10 cellular contexts compared by ENCODE assay signal in genomic region chr7:133139350-133139749, GRCh38. TPM values are rescaled to one million over a fixed set of nuclear protein-coding genes. Genes with fewer than 3 reads are reported as not detected.
DNase-seq lines count a peak whose midpoint lies in the region; ATAC-seq and TF ChIP-seq lines count a peak whose summit lies in the region.
"Had no signal": no experiment of that assay in that cellular context is flagged by ENCODE, and none has a peak within 500 bp of the region (broad histone marks: within the 10 kb centered on the region; RNA-seq: fewer than 3 reads in every experiment).

No MANE protein-coding gene starts in this region.

- no peak overlapping the region for H3K23ac ChIP-seq in IMR-90 (ENCODE audit: low read depth, low read length)

- no peaks in the 10 kb centered on the region for H3K36me3 ChIP-seq in IMR-90 (ENCODE audit: control insufficient read depth, insufficient read depth, low read length)

- H3K4ac ChIP-seq in IMR-90 (ENCODE audit: low read depth, low read length), result no peak overlapping the region

- H3K9me3 ChIP-seq in IMR-90 (ENCODE audit: control insufficient read depth, insufficient read depth, low read length), result no peaks in the 10 kb centered on the region

- BruUV-seq in IMR-90 (replicated peaks; lab: Mats Ljungman, UMichigan), result no TSS peak

- H4K91ac ChIP-seq in IMR-90 (ENCODE audit: insufficient read depth, low read depth, low read length), result no peak overlapping the region

- no peaks in the 10 kb centered on the region for H3K4me1 ChIP-seq in IMR-90 (ENCODE audit: control insufficient read depth, insufficient read depth, low read length)

- CTCF ChIA-PET in IMR-90 (lab: Yijun Ruan, JAX), result no interaction called here

- intact Hi-C loops in IMR-90 (cut with micrococcal nuclease), result no loop called here

- H3K14ac ChIP-seq in IMR-90 (replicated peaks; ENCODE audit: low read depth, low read length), result no peak overlapping the region

- H2BK5ac ChIP-seq in IMR-90 (ENCODE audit: low read depth, low read length, poor library complexity, severe bottlenecking), result no peak overlapping the region

- no peak overlapping the region for H2BK120ac ChIP-seq in IMR-90 (ENCODE audit: low read depth, low read length)

- no peak overlapping the region for H4K8ac ChIP-seq in IMR-90 (ENCODE audit: low read depth in 2 of 2, low read length in 2 of 2)

- DNase-seq in DMS53 treated with DMSO at 0.1 percent for 48 hours (lab: John Stamatoyannopoulos, UW; ENCODE audit: unreplicated experiment) (peak; percentile 35), IMR-90 (peak; percentile 49), astrocyte of the hippocampus (ENCODE audit: low read depth, low spot score) (peak; percentile 69), kidney tubule cell (ENCODE audit: low spot score) (peak; percentile 46), NCI-H2196 (lab: John Stamatoyannopoulos, UW; ENCODE audit: unreplicated experiment) (no peak), COLO668 (lab: John Stamatoyannopoulos, UW; ENCODE audit: unreplicated experiment) (no peak), NOMO-1 treated with DMSO at 0.1 percent for 48 hours (lab: John Stamatoyannopoulos, UW; ENCODE audit: unreplicated experiment) (no peak), G401 (ENCODE audit: low spot score) (no peak)
- DNase-seq: activated CD4-positive, alpha-beta T cell treated with anti-CD3 and anti-CD28 coated beads, Interleukin-2, amount 10 ng/mL, durations not matched to agents 24 days and 14 days; stimulated activated CD4-positive, alpha-beta T cell treated with anti-CD3 and anti-CD28 coated beads, Interleukin-15, amount 100 ng/mL, for 24 hours had no signal

- POLR2A ChIA-PET in IMR-90 (lab: Charles Lee; ENCODE audit: unreplicated experiment), result no interaction called here

- peak; percentile 19; the same call in 1 of the 2 replicates for TF ChIP-seq CTCF in IMR-90 (conservative IDR thresholded peaks at IDR 0.05; ENCODE audit: low read depth, low read length)

- H2AFZ ChIP-seq in IMR-90 (replicated peaks; ENCODE audit: low read length, poor library complexity), result peak overlapping the region; percentile 36

- H3K9me1 ChIP-seq in IMR-90 (ENCODE audit: insufficient read depth, low read length), result no peaks in the 10 kb centered on the region

- TF ChIP-seq RAD21 in IMR-90 (IDR thresholded peaks at IDR 0.05; ENCODE audit: low read length), result peak; percentile 13; the same call in 1 of the 2 replicates

- WGBS in IMR-90 (ENCODE audit: extremely low coverage in 2 of 2, insufficient read length in 1 of 2), 2 experiments, result 48% methylated on average over 2 of the region's 4 CpGs; no CpG with 5 or more reads in 1 of the 2 experiments

- dilution Hi-C loops in IMR-90 (cut with HindIII; ENCODE audit: low sequenced_read_pairs, unreplicated experiment), result no loop called here

- H3K9ac ChIP-seq in IMR-90 (ENCODE audit: low read depth, low read length), result no peak overlapping the region

- H2AK5ac ChIP-seq in IMR-90 (ENCODE audit: low read depth, low read length), result no peak overlapping the region

- H4K5ac ChIP-seq in IMR-90 (ENCODE audit: low read depth, low read length), result no peak overlapping the region

- no peak for TF ChIP-seq POLR2A in IMR-90 (IDR thresholded peaks at IDR 0.05; ENCODE audit: low read depth, low read length)

- H4K20me1 ChIP-seq in IMR-90 (ENCODE audit: insufficient read depth, low read length), result no peaks in the 10 kb centered on the region

- H3K27me3 ChIP-seq in IMR-90 (ENCODE audit: control insufficient read depth, insufficient read depth, low read length), result no peaks in the 10 kb centered on the region

- no peak overlapping the region for H3K18ac ChIP-seq in IMR-90 (ENCODE audit: low read depth, low read length)

- no peak overlapping the region for H2AK9ac ChIP-seq in IMR-90 (replicated peaks; ENCODE audit: low read depth, low read length, poor library complexity)

- no peak overlapping the region for H3K27ac ChIP-seq in IMR-90 (ENCODE audit: insufficient read depth, low read length)

- no peak overlapping the region for H3K56ac ChIP-seq in IMR-90 (ENCODE audit: extremely low read depth, insufficient read depth, low read length)

- ATAC-seq in IMR-90 (ENCODE audit: low read depth), result peak; percentile 71

- in situ Hi-C loops in IMR-90 (cut with MboI; ENCODE audit: low sequenced_read_pairs), result no loop called here
- in situ Hi-C loops in G401 (cut with HindIII; ENCODE audit: low sequenced_read_pairs), result no loop called here

- no peak overlapping the region for H2BK15ac ChIP-seq in IMR-90 (ENCODE audit: low read depth, low read length)

- no peak overlapping the region for H2BK20ac ChIP-seq in IMR-90 (ENCODE audit: low read depth, low read length)

- H3K4me3 ChIP-seq in IMR-90 (ENCODE audit: insufficient read depth, low read depth, low read length), result no peak overlapping the region

- H3K79me1 ChIP-seq in IMR-90 (ENCODE audit: low read depth in 1 of 2, low read length in 2 of 2), result no peaks in the 10 kb centered on the region

- H3K4me2 ChIP-seq in IMR-90 (ENCODE audit: low read depth, low read length), result no peak overlapping the region

TF ChIP-seq in IMR-90, 13 proteins besides CTCF, POLR2A, EP300 and RAD21:
- no peak for TF ChIP-seq FOS (IDR thresholded peaks at IDR 0.05; ENCODE audit: low read depth, low read length)
- TF ChIP-seq CEBPB (IDR thresholded peaks at IDR 0.05; ENCODE audit: low read depth, low read length), result peak; percentile 60; the same call in 1 of the 2 replicates

RNA-seq across cellular contexts. Expression of gene CHCHD3, which starts 57.5 kb away (rescaled TPM):
- total RNA-seq in IMR-90 (2012; rRNA removed), result 122 and 141 TPM in 2 replicates
- 46.2 and 56.9 TPM in 2 replicates for polyA plus RNA-seq in IMR-90 (2012; rRNA removed)
- 13.3 and 25.8 TPM in 2 replicates for polyA plus RNA-seq in IMR-90 (2012; cell fraction: cytosol; rRNA removed)
- 3.3 and 21.3 TPM in 2 replicates for polyA plus RNA-seq in IMR-90 (2012; cell fraction: nucleus; rRNA removed; ENCODE audit: low replicate concordance)
- total RNA-seq in G401 (2014; rRNA removed; shearing (Covaris generic)), result 155 and 220 TPM in 2 replicates

Comparison
In these comparisons a context has a peak if more than half of its experiments do, and no peak if none do; other contexts are left out.
1. DNase-seq: peak in DMS53 treated with DMSO at 0.1 percent for 48 hours (single experiment), IMR-90 (single experiment), astrocyte of the hippocampus (single experiment) and kidney tubule cell (single experiment); none in NCI-H2196 (single experiment), COLO668 (single experiment), NOMO-1 treated with DMSO at 0.1 percent for 48 hours (single experiment) and G401 (single experiment).